Comparison of ENCODE assay signal across 8 cellular contexts in the genomic region with DNA sequence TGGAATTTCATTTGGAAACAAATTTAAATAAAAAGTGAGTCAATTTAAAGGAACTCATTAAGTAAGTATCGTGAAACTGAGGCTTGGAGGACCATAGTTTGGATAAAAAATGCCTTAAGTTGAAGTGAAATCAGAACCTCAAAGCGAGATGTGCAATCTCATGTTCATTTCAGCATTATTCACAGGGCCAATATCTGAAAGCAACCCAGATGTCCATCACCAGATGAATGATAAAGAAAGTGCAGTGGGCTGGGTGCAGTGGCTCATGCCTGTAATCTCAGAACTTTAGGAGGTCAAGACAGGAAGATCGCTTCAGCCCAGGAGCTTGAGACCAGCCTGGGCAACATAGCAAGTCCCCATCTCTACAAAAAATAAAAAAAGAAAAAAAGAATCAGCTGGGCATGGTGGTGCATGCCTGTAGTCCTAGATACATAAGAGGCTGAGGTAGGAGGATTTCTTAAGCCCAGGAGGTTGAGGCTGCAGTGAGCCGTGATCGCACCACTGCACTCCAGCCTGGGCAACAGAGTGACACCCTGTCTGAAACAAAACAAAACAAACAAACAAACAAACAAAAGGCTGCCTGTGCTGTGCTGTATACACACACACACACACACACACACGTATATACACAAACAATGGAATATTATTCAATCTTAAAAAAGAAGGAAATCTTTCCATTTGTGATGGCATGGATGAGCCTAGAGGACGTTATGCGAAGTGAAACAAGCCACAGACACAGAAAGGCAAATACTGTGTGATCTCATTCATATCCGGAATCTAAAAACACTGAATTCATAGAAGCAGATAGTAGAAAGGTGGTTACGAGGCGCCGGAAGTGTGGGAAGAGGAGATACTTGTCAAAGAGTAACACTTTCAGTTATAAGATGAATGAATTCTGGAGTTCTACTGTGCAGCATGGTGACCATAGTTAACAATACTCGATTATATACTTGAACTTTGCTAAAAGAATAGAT. TPM values are rescaled to one million over a fixed set of nuclear protein-coding genes. Genes with fewer than 3 reads are reported as not detected.
DNase-seq lines count a peak whose midpoint lies in the region; ATAC-seq and TF ChIP-seq lines count a peak whose summit lies in the region.

No MANE protein-coding gene starts in this region.

- H3K9me3 ChIP-seq in CD4-positive, alpha-beta memory T cell (ENCODE audit: control insufficient read depth in 1 of 2, low read length in 2 of 2): no peaks in the 10 kb centered on the region
- no peaks in the 10 kb centered on the region for H3K9me3 ChIP-seq in Peyer's patch

- POLR2A ChIA-PET in CD4-positive, alpha-beta memory T cell (lab: Charles Lee; ENCODE audit: partially characterized antibody): interaction anchor here (2.0 kb wide), 1 partner anchor 112 kb away, joined by 7 read pairs; no protein-coding TSS in a partner anchor

- no peaks in the 10 kb centered on the region for H3K36me3 ChIP-seq in CD4-positive, alpha-beta memory T cell (ENCODE audit: insufficient read depth, low read length)
- no peaks in the 10 kb centered on the region for H3K36me3 ChIP-seq in Peyer's patch

- no peak overlapping the region for H3K27ac ChIP-seq in CD4-positive, alpha-beta memory T cell (ENCODE audit: low read depth, low read length)
- no peak overlapping the region for H3K27ac ChIP-seq in Peyer's patch

- intact Hi-C loops in CD4-positive, alpha-beta memory T cell (cut with micrococcal nuclease): loop anchor here (2.0 to 5.0 kb wide), 3 partner anchors 15 to 111 kb away; partner anchors contain the start of gene SH3RF3

- peaks cover 19 to 21% of the 10 kb centered on the region in 2 donors for H3K27me3 Mint-ChIP-seq in CD4-positive, alpha-beta memory T cell

- H3K4me1 ChIP-seq in CD4-positive, alpha-beta memory T cell (ENCODE audit: insufficient read depth, low read length): peaks cover 24% of the 10 kb centered on the region
- no peaks in the 10 kb centered on the region for H3K4me1 ChIP-seq in Peyer's patch

- H3K4me3 Mint-ChIP-seq in CD4-positive, alpha-beta memory T cell: peak overlapping the region; percentile 29 to 85 (median 64)

- peak; percentile 73 to 87 (median 77) for DNase-seq in CD4-positive, alpha-beta memory T cell
- peak in 2 of 3 donors; percentile 62 to 75 for DNase-seq in Peyer's patch
- peak in 1 of 2 donors; percentile 49 for DNase-seq in activated naive CD4-positive, alpha-beta T cell treated with anti-CD3 and anti-CD28 coated beads, Interleukin-2, amount 50 U/mL, for 72 hours (ENCODE audit: low spot score in 2 of 2)
- DNase-seq in G401 (ENCODE audit: low spot score): no peak
- no peak for DNase-seq in HuH-7.5 (ENCODE audit: low spot score)
- no peak for DNase-seq in NCI-H510A (lab: John Stamatoyannopoulos, UW)

- no peak for TF ChIP-seq POLR2A in Peyer's patch (IDR thresholded peaks at IDR 0.05)

- peaks cover 3% of the 10 kb centered on the region for H3K27me3 ChIP-seq in CD4-positive, alpha-beta memory T cell (ENCODE audit: insufficient read depth, low read length)
- H3K27me3 ChIP-seq in Peyer's patch: no peaks in the 10 kb centered on the region

- H3K9me3 Mint-ChIP-seq in CD4-positive, alpha-beta memory T cell: no peaks in the 10 kb centered on the region
- H3K9me3 Mint-ChIP-seq in activated naive CD4-positive, alpha-beta T cell treated with anti-CD3 and anti-CD28 coated beads, Interleukin-2, amount 50 U/mL, for 72 hours: no peaks in the 10 kb centered on the region

- peak overlapping the region in 1 of 2 donors; percentile 16 for H3K4me3 ChIP-seq in CD4-positive, alpha-beta memory T cell (ENCODE audit: low read length in 2 of 2)
- H3K4me3 ChIP-seq in Peyer's patch: no peak overlapping the region

- CTCF ChIA-PET in CD4-positive, alpha-beta memory T cell (lab: Charles Lee; ENCODE audit: partially characterized antibody): interaction anchor here (0.8 to 1.9 kb wide), 2 partner anchors 15 to 367 kb away, joined by 3 to 6 read pairs; no protein-coding TSS in a partner anchor

- in situ Hi-C loops in G401 (cut with HindIII; ENCODE audit: low sequenced_read_pairs): no loop called here

- H3K27ac Mint-ChIP-seq in CD4-positive, alpha-beta memory T cell: peak overlapping the region; percentile 45 to 90 (median 75)
- H3K27ac Mint-ChIP-seq in activated naive CD4-positive, alpha-beta T cell treated with anti-CD3 and anti-CD28 coated beads, Interleukin-2, amount 50 U/mL, for 72 hours: peak overlapping the region in 1 of 2 donors; percentile 60

- TF ChIP-seq CTCF in Peyer's patch (IDR thresholded peaks at IDR 0.05): peak in 1 of 6 experiments; percentile 7

- H3K4me1 Mint-ChIP-seq in CD4-positive, alpha-beta memory T cell: peaks cover 10 to 35% (median 25%) of the 10 kb centered on the region in 4 donors

- H3K36me3 Mint-ChIP-seq in CD4-positive, alpha-beta memory T cell: no peaks in the 10 kb centered on the region
- no peaks in the 10 kb centered on the region for H3K36me3 Mint-ChIP-seq in activated naive CD4-positive, alpha-beta T cell treated with anti-CD3 and anti-CD28 coated beads, Interleukin-2, amount 50 U/mL, for 72 hours

- ATAC-seq in GM21717 (IDR thresholded peaks at IDR 0.05; ENCODE audit: unreplicated experiment) (peak; percentile 74), HG02840 (IDR thresholded peaks at IDR 0.05; ENCODE audit: low FRiP score, unreplicated experiment) (no peak)
- ATAC-seq in activated naive CD4-positive, alpha-beta T cell treated with anti-CD3 and anti-CD28 coated beads, Interleukin-2, amount 50 U/mL, for 72 hours: peak; percentile 95 to 96

RNA-seq across cellular contexts. Expression of gene SH3RF3, which starts 14.5 kb away (rescaled TPM):
- total RNA-seq in CD4-positive, alpha-beta memory T cell: 1 to 10 TPM; 2.1 to 2.2 TPM
- under 1 TPM in 1 of 2 donors, not detected in 1; 0.26 TPM for polyA plus RNA-seq in CD4-positive, alpha-beta memory T cell
- total RNA-seq in Peyer's patch: 1 to 10 TPM; 1.1 to 5.0 (median 3.3) TPM
- 1 to 10 TPM; 1.0 to 1.7 TPM for total RNA-seq in activated naive CD4-positive, alpha-beta T cell treated with anti-CD3 and anti-CD28 coated beads, Interleukin-2, amount 50 U/mL, for 72 hours
- not detected in 2 replicates for total RNA-seq in G401 (2014; rRNA removed; shearing (Covaris generic))

Comparison
In these comparisons a context has a peak if more than half of its experiments do, and no peak if none do; other contexts are left out.
1. DNase-seq: peak in CD4-positive, alpha-beta memory T cell (5 of 5) and Peyer's patch (2 of 3); none in G401 (single experiment), HuH-7.5 (single experiment) and NCI-H510A (single experiment).